8 cellular contexts compared by ENCODE assay signal in genomic region chr1:17010601-17011438, GRCh38. TPM values are rescaled to one million over a fixed set of nuclear protein-coding genes. Genes with fewer than 3 reads are reported as not detected.
DNase-seq lines count a peak whose midpoint lies in the region; ATAC-seq and TF ChIP-seq lines count a peak whose summit lies in the region.

No MANE protein-coding gene starts in this region.

- H3K9me3 ChIP-seq in ectodermal cell (ENCODE audit: control insufficient read depth, low read length): no peaks in the 10 kb centered on the region

- H3K27me3 Mint-ChIP-seq in type B pancreatic cell: no peaks in the 10 kb centered on the region

- no peak overlapping the region for H4K5ac ChIP-seq in mesendoderm (ENCODE audit: low read length)

- no peak overlapping the region for H2BK15ac ChIP-seq in mesendoderm (replicated peaks; ENCODE audit: low read depth)

- H3K36me3 ChIP-seq in ectodermal cell (ENCODE audit: control insufficient read depth, insufficient read depth, low read length) (no peaks in the 10 kb centered on the region), mesendoderm (ENCODE audit: control insufficient read depth, insufficient read depth, low read length) (no peaks in the 10 kb centered on the region)

- 15% methylated on average over 27 of the region's 27 CpGs for WGBS in ectodermal cell, 2 experiments
- no CpG with 5 or more reads among the region's 27 CpGs for WGBS in mesendoderm (ENCODE audit: extremely low coverage, insufficient coverage, low lambda C conversion rate)

- H3K27me3 ChIP-seq in ectodermal cell (ENCODE audit: control insufficient read depth, insufficient read depth, low read length, poor library complexity, severe bottlenecking): peaks cover 9% of the 10 kb centered on the region
- no peaks in the 10 kb centered on the region for H3K27me3 ChIP-seq in mesendoderm (ENCODE audit: insufficient read depth, low read length, poor library complexity)

- H3K79me2 ChIP-seq in mesendoderm (ENCODE audit: control insufficient read depth, insufficient read depth, low read length): no peaks in the 10 kb centered on the region

- H3K23ac ChIP-seq in mesendoderm (ENCODE audit: low read length): peak overlapping the region; percentile 45

- no peak overlapping the region for H4K8ac ChIP-seq in mesendoderm (ENCODE audit: low read depth, low read length)

- H3K9me3 Mint-ChIP-seq in type B pancreatic cell: no peaks in the 10 kb centered on the region

- H3K4ac ChIP-seq in mesendoderm (ENCODE audit: low read depth, low read length): peak overlapping the region; percentile 19

- H3K4me1 ChIP-seq in ectodermal cell (ENCODE audit: control insufficient read depth, insufficient read depth, low read length) (peaks cover 21% of the 10 kb centered on the region), mesendoderm (ENCODE audit: control insufficient read depth, low read depth, low read length) (peaks cover 12% of the 10 kb centered on the region)

- H3K4me3 ChIP-seq in ectodermal cell (ENCODE audit: insufficient read depth, low read depth, low read length) (peak overlapping the region; percentile 81), mesendoderm (ENCODE audit: low read length) (peak overlapping the region; percentile 76)

- ATAC-seq in HG02642 (IDR thresholded peaks at IDR 0.05; ENCODE audit: poor library complexity, unreplicated experiment) (peak; percentile 9), HG03565 (IDR thresholded peaks at IDR 0.05; ENCODE audit: unreplicated experiment) (no peak)

- peak overlapping the region; percentile 26 for H3K27ac Mint-ChIP-seq in type B pancreatic cell

- peak overlapping the region; percentile 80 for H3K9ac ChIP-seq in mesendoderm (ENCODE audit: low read length)

- peak overlapping the region; percentile 89 for H3K56ac ChIP-seq in mesendoderm (ENCODE audit: low read length)

- H3K27ac ChIP-seq in ectodermal cell (ENCODE audit: insufficient read depth, low read depth, low read length, poor library complexity, severe bottlenecking) (no peak overlapping the region), mesendoderm (ENCODE audit: low read depth, low read length) (no peak overlapping the region)

- DNase-seq in DMS79 (lab: John Stamatoyannopoulos, UW) (peak; percentile 11), T-helper 1 cell (peak in 3 of 5 donors; percentile 11 to 19 (median 18)), mesendoderm (peak; percentile 27), type B pancreatic cell (ENCODE audit: extremely low spot score, unreplicated experiment) (no peak), activated gamma-delta T cell (lab: John Stamatoyannopoulos, UW) (no peak)

- no peak overlapping the region for H2BK120ac ChIP-seq in mesendoderm (ENCODE audit: low read depth, low read length)

- H2BK5ac ChIP-seq in mesendoderm (ENCODE audit: low read length): no peak overlapping the region

- TF ChIP-seq CTCF in type B pancreatic cell (conservative IDR thresholded peaks at IDR 0.05): no peak

- peak overlapping the region; percentile 69 for H3K18ac ChIP-seq in mesendoderm (ENCODE audit: low read length)

- H3K4me2 ChIP-seq in mesendoderm (ENCODE audit: low read length): peak overlapping the region; percentile 92

- H3K79me1 ChIP-seq in mesendoderm (ENCODE audit: low read length): peaks cover 3% of the 10 kb centered on the region

- no peaks in the 10 kb centered on the region for H3K36me3 Mint-ChIP-seq in type B pancreatic cell

- peaks cover 4% of the 10 kb centered on the region for H3K4me1 Mint-ChIP-seq in type B pancreatic cell (ENCODE audit: unreplicated experiment)

- H2AK5ac ChIP-seq in mesendoderm (ENCODE audit: low read length): no peak overlapping the region

- peak overlapping the region; percentile 85 for H3K4me3 Mint-ChIP-seq in type B pancreatic cell

RNA-seq across cellular contexts. Expression of gene ATP13A2, which starts 0.9 kb away (rescaled TPM):
- 44.2 TPM for polyA plus RNA-seq in ectodermal cell (2013, experiment 1 of 4)
- polyA plus RNA-seq in ectodermal cell (2013, experiment 2 of 4): 50.7 TPM
- polyA plus RNA-seq in ectodermal cell (2013, experiment 3 of 4): 39.1 TPM
- 40.5 TPM for polyA plus RNA-seq in ectodermal cell (2013, experiment 4 of 4)
- polyA plus RNA-seq in mesendoderm (2013, experiment 1 of 2): 37.2 TPM
- polyA plus RNA-seq in mesendoderm (2013, experiment 2 of 2): 39.3 TPM
- total RNA-seq in type B pancreatic cell (ENCODE audit: low replicate concordance): 66.4 and 80.3 TPM in 2 replicates

RNA-seq across cellular contexts. Expression of gene MFAP2, which starts 30.4 kb away (rescaled TPM):
- polyA plus RNA-seq in ectodermal cell (2013, experiment 1 of 4): 244 TPM
- 243 TPM for polyA plus RNA-seq in ectodermal cell (2013, experiment 2 of 4)
- 243 TPM for polyA plus RNA-seq in ectodermal cell (2013, experiment 3 of 4)
- 295 TPM for polyA plus RNA-seq in ectodermal cell (2013, experiment 4 of 4)
- polyA plus RNA-seq in mesendoderm (2013, experiment 1 of 2): 137 TPM
- 141 TPM for polyA plus RNA-seq in mesendoderm (2013, experiment 2 of 2)
- 112 and 158 TPM in 2 replicates for total RNA-seq in type B pancreatic cell (ENCODE audit: low replicate concordance)

RNA-seq across cellular contexts. Expression of gene SDHB, which starts 43.0 kb away (rescaled TPM):
- polyA plus RNA-seq in ectodermal cell (2013, experiment 1 of 4): 61.7 TPM
- 52.3 TPM for polyA plus RNA-seq in ectodermal cell (2013, experiment 2 of 4)
- polyA plus RNA-seq in ectodermal cell (2013, experiment 3 of 4): 68.3 TPM
- 77.8 TPM for polyA plus RNA-seq in ectodermal cell (2013, experiment 4 of 4)
- polyA plus RNA-seq in mesendoderm (2013, experiment 1 of 2): 114 TPM
- polyA plus RNA-seq in mesendoderm (2013, experiment 2 of 2): 122 TPM
- 72.7 and 101 TPM in 2 replicates for total RNA-seq in type B pancreatic cell (ENCODE audit: low replicate concordance)

Comparison
In these comparisons a context has a peak if more than half of its experiments do, and no peak if none do; other contexts are left out.
1. DNase-seq: peak in DMS79 (single experiment), T-helper 1 cell (3 of 5) and mesendoderm (single experiment); none in type B pancreatic cell (single experiment) and activated gamma-delta T cell (single experiment).